In the genomic region with DNA sequence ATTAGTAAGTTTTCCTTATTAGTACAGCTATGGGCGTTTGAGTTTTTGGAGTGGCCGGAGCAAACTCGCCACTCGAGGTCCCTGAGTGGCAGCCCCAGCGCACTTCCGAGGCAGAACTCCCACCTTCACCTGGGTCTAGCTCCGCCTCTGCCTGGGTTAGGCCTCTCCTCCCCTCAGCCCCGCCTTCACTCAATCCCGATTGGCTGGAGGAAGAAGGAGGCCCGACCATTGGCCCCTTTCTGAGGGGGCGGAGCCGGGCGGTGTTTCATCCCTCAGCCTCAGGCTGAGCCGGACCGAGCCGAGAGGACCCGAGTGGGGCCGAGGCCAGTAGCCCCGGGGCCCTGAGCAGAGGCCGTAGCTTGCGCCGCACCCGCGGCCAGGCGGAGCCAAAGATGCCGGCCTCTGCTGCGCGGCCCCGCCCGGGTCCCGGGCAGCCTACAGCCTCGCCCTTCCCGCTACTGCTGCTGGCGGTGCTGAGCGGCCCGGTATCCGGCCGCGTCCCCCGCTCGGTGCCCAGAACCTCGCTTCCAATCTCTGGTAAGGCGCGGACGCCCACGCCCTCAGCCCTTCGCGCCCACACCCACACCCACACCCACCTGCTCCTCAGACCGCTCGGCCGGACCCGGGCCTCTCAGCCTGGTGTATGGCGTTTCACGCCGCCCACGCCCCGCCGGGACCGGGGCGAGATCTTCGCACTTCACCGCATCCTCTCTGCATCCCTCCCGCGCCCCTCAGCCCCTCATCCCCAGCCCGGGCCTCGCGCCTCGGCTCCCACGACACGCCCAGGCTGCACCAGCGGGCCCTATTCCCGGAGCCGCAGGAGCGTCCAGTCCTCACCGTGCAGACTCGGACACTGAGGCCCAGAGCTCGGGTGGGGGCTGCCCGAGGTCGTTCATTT, we compare ENCODE assay signal across 8 cellular contexts. TPM values are rescaled to one million over a fixed set of nuclear protein-coding genes. Genes with fewer than 3 reads are reported as not detected.
DNase-seq lines count a peak whose midpoint lies in the region; ATAC-seq and TF ChIP-seq lines count a peak whose summit lies in the region.

SEMA4F (plus strand) TSS at position 263 of the 898 bp plus-strand sequence; CDS start at position 393, 130 bp downstream.

- H3K36me3 Mint-ChIP-seq in WTC11 (peaks cover 1% of the 10 kb centered on the region; the same call in 1 of the 2 replicates), immature natural killer cell (peaks cover 0 to 10% (median 0%) of the 10 kb centered on the region in 3 donors)

- no peak within 1 kb of the TSS for H3K27ac ChIP-seq in AG04450 (ENCODE audit: low read depth, low read length)
- H3K27ac ChIP-seq in caudate nucleus (ENCODE audit: low read depth, low read length): no peak within 1 kb of the TSS
- peak within 1 kb of the TSS; percentile 36 to 84 (median 60) for H3K27ac ChIP-seq in spleen

- no peaks in the 10 kb centered on the region; the same call in 1 of the 2 replicates for H3K9me3 ChIP-seq in AG04450 (ENCODE audit: control insufficient read depth, insufficient read depth, low read length)
- no peaks in the 10 kb centered on the region for H3K9me3 ChIP-seq in spleen

- WGBS in spleen, 5 donors: 1 to 2% (median 2%) methylated on average over 54 to 79 of the region's 79 CpGs

- H3K27me3 Mint-ChIP-seq in WTC11 (ENCODE audit: low read depth) (peaks cover 68% of the 10 kb centered on the region), immature natural killer cell (ENCODE audit: low read depth in 3 of 3) (peaks cover 0 to 10% (median 7%) of the 10 kb centered on the region in 3 donors)

- TF ChIP-seq CTCF in AG04450 (IDR thresholded peaks at IDR 0.05; ENCODE audit: low read depth, low read length): no peak
- TF ChIP-seq CTCF in WTC11 (IDR thresholded peaks at IDR 0.05): no peak
- peak in 2 of 11 experiments; percentile 12 to 15 for TF ChIP-seq CTCF in spleen (IDR thresholded peaks at IDR 0.05 in 8 of 11, conservative IDR thresholded peaks at IDR 0.05 in 3 of 11)

- H3K4me3 ChIP-seq in AG04450 (ENCODE audit: low read depth, low read length) (peak within 1 kb of the TSS; percentile 72), spleen (peak within 1 kb of the TSS; percentile 58 to 91 (median 64))

- peak; percentile 76 for DNase-seq in AG04450 (ENCODE audit: low read depth, low spot score)
- peak; percentile 99 for DNase-seq in NCI-H2227 (lab: John Stamatoyannopoulos, UW; ENCODE audit: unreplicated experiment)
- peak; percentile 99 for DNase-seq in WTC11 (ENCODE audit: low spot score)
- peak; percentile 41 to 99 (median 93) for DNase-seq in caudate nucleus (lab: John Stamatoyannopoulos, UW)
- peak; percentile 91 to 92 (median 91) for DNase-seq in immature natural killer cell
- peak; percentile 97 for DNase-seq in spleen

- intact Hi-C loops in spleen (cut with DNase I; ENCODE audit: low total_unique reads): no loop called here

- peaks cover 12% of the 10 kb centered on the region for H3K27me3 ChIP-seq in AG04450 (ENCODE audit: control insufficient read depth, insufficient read depth, low read length)
- peaks cover 0 to 19% (median 2%) of the 10 kb centered on the region in 7 donors for H3K27me3 ChIP-seq in spleen (replicated peaks in 1 of 7)

- H3K4me3 Mint-ChIP-seq in WTC11 (peak within 1 kb of the TSS; percentile 73), immature natural killer cell (peak within 1 kb of the TSS; percentile 81 to 98 (median 85))

- no peak for TF ChIP-seq POLR2A in spleen (IDR thresholded peaks at IDR 0.05)

- peaks cover 5% of the 10 kb centered on the region for H3K4me1 Mint-ChIP-seq in WTC11
- peaks cover 18 to 22% of the 10 kb centered on the region in 2 donors for H3K4me1 Mint-ChIP-seq in immature natural killer cell

- H3K36me3 ChIP-seq in spleen: peaks cover 0 to 19% (median 0%) of the 10 kb centered on the region in 6 donors

- CTCF ChIA-PET in AG04450 (lab: Charles Lee) (no interaction called here), WTC11 (lab: Charles Lee) (interaction anchor here (0.7 to 2.3 kb wide), 6 partner anchors 21 to 319 kb away, joined by 3 to 7 read pairs (median 3); no protein-coding TSS in a partner anchor)

- ATAC-seq in GM18909 (IDR thresholded peaks at IDR 0.05; ENCODE audit: poor library complexity, unreplicated experiment): peak; percentile 100
- ATAC-seq in HG03159 (IDR thresholded peaks at IDR 0.05; ENCODE audit: unreplicated experiment): peak; percentile 100
- ATAC-seq in WTC11: peak; percentile 99

- H3K9me3 Mint-ChIP-seq in WTC11 (peaks cover 11% of the 10 kb centered on the region), immature natural killer cell (no peaks in the 10 kb centered on the region)

- POLR2A ChIA-PET in AG04450 (lab: Yijun Ruan, JAX): no interaction called here
- POLR2A ChIA-PET in WTC11 (lab: Charles Lee): no interaction called here

- H3K4me1 ChIP-seq in spleen: peaks cover 4 to 21% (median 13%) of the 10 kb centered on the region in 6 donors

- no peak within 1 kb of the TSS for H3K27ac Mint-ChIP-seq in WTC11
- peak within 1 kb of the TSS; percentile 63 to 85 (median 70) for H3K27ac Mint-ChIP-seq in immature natural killer cell

TF ChIP-seq in WTC11, 78 proteins besides CTCF, POLR2A, EP300 and RAD21:
- TF ChIP-seq SMAD3 (CRISPR knock-in tag; IDR thresholded peaks at IDR 0.05; ENCODE audit: borderline replicate concordance) (no peak), SOX15 (CRISPR knock-in tag; IDR thresholded peaks at IDR 0.05) (no peak), HMGA2 (CRISPR knock-in tag; IDR thresholded peaks at IDR 0.05) (no peak), NFE2L1 (CRISPR knock-in tag; IDR thresholded peaks at IDR 0.05) (no peak), ZSCAN18 (CRISPR knock-in tag; IDR thresholded peaks at IDR 0.05) (no peak), NFYB (CRISPR knock-in tag; conservative IDR thresholded peaks at IDR 0.05; ENCODE audit: low read depth) (peak; percentile 77), MYBL2 (CRISPR knock-in tag; IDR thresholded peaks at IDR 0.05) (peak; percentile 30; the same call in 1 of the 2 replicates), ATF3 (CRISPR knock-in tag; conservative IDR thresholded peaks at IDR 0.05) (no peak), USF1 (CRISPR knock-in tag; IDR thresholded peaks at IDR 0.05) (peak; percentile 15; the same call in 1 of the 2 replicates)
- TF ChIP-seq, protein P1, sequence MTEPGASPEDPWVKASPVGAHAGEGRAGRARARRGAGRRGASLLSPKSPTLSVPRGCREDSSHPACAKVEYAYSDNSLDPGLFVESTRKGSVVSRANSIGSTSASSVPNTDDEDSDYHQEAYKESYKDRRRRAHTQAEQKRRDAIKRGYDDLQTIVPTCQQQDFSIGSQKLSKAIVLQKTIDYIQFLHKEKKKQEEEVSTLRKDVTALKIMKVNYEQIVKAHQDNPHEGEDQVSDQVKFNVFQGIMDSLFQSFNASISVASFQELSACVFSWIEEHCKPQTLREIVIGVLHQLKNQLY (CRISPR knock-in tag; IDR thresholded peaks at IDR 0.05): no peak
TF ChIP-seq in WTC11: peak in this region for 3.

RNA-seq across cellular contexts. Expression of gene SEMA4F, which starts in this region (rescaled TPM):
- 6.8 and 7.0 TPM in 2 replicates for polyA plus RNA-seq in AG04450 (2011; rRNA removed)
- polyA minus RNA-seq in AG04450 (2011; rRNA and poly(A)+ RNA removed): 5.3 and 7.3 TPM in 2 replicates
- total RNA-seq in WTC11 (2021): 5.7 to 7.4 TPM (median 6.3 TPM) in 3 replicates
- polyA plus RNA-seq in immature natural killer cell: 1 to 10 TPM; 3.7 to 9.5 (median 6.7) TPM
- 10 to 100 TPM in 1 of 7 donors, 1 to 10 TPM in 6; 5.0 to 11.0 (median 8.1) TPM for total RNA-seq in spleen
- polyA plus RNA-seq in spleen: 1 to 10 TPM; 1.5 to 2.6 (median 1.5) TPM

Comparison
In these comparisons a context has a peak if more than half of its experiments do, and no peak if none do; other contexts are left out.
1. H3K27ac ChIP-seq: peak in spleen (8 of 8); none in AG04450 (single experiment) and caudate nucleus (single experiment).
2. Peak in every context shown above with its lines, with median percentiles within 50 percentile points of each other: DNase-seq and ATAC-seq.